ENCODE assay signal across 18 cellular contexts in genomic region chr1:223430221-223430620, GRCh38. TPM values are rescaled to one million over a fixed set of nuclear protein-coding genes. Genes with fewer than 3 reads are reported as not detected.
"Had no signal": no experiment of that assay in that cellular context is flagged by ENCODE, and none has a peak within 500 bp of the region (broad histone marks: within the 10 kb centered on the region; RNA-seq: fewer than 3 reads in every experiment).

No MANE protein-coding gene starts in this region.

- H3K4me1 ChIP-seq: right lobe of liver had no signal

- DNase-seq: activated CD4-positive, alpha-beta T cell treated with anti-CD3 and anti-CD28 coated beads, Interleukin-2, amount 10 ng/mL, durations not matched to agents 24 days and 14 days; activated CD4-positive, CD25-positive, alpha-beta regulatory T cell; activated CD8-positive, alpha-beta memory T cell treated with anti-CD3 and anti-CD28 coated beads, Interleukin-2, amount 50 U/mL, for 48 hours; activated gamma-delta T cell; activated T-cell treated with anti-CD3 and anti-CD28 coated beads, Interleukin-2, amount 50 U/mL, for 72 hours; dermis blood vessel endothelial cell; kidney; mesendoderm; right lobe of liver; stimulated activated naive CD8-positive, alpha-beta T cell treated with anti-CD3 and anti-CD28 coated beads, Interleukin-15, amount 100 ng/mL, for 72 hours; T-helper 2 cell had no signal

- FAIRE-seq: kidney, urothelium cell line had no signal

- H3K27ac ChIP-seq: right lobe of liver had no signal

- H3K27me3 ChIP-seq: right lobe of liver had no signal

- ATAC-seq: activated naive CD4-positive, alpha-beta T cell treated with anti-CD3 and anti-CD28 coated beads, Interleukin-2, amount 50 U/mL, for 72 hours; activated T-cell treated with anti-CD3 and anti-CD28 coated beads, Interleukin-2, amount 50 U/mL, for 72 hours; natural killer cell treated with Interleukin-12 subunit alpha and Interleukin-12 subunit beta and Interleukin-15 and Interleukin-18, amount 100 ng/mL, for 72 hours; right lobe of liver; stimulated activated naive CD8-positive, alpha-beta T cell treated with anti-CD3 and anti-CD28 coated beads, Interleukin-15, amount 100 ng/mL, for 72 hours had no signal

- H3K9me3 ChIP-seq: right lobe of liver had no signal

- H3K4me3 ChIP-seq: right lobe of liver had no signal

- H3K36me3 ChIP-seq: right lobe of liver had no signal

RNA-seq across cellular contexts. Expression of gene CCDC185, which starts 37.0 kb away (rescaled TPM):
- total RNA-seq: activated CD4-positive, alpha-beta T cell treated with anti-CD3 and anti-CD28 coated beads, Interleukin-2, amount 10 ng/mL, durations not matched to agents 24 days and 14 days; activated naive CD4-positive, alpha-beta T cell treated with anti-CD3 and anti-CD28 coated beads, Interleukin-2, amount 50 U/mL, for 72 hours; activated T-cell treated with anti-CD3 and anti-CD28 coated beads, Interleukin-2, amount 50 U/mL, for 72 hours; epithelial cell of proximal tubule; liver; natural killer cell treated with Interleukin-12 subunit alpha and Interleukin-12 subunit beta and Interleukin-15 and Interleukin-18, amount 100 ng/mL, for 72 hours; posterior vena cava; right lobe of liver had no signal
- polyA plus RNA-seq: liver, thymus had no signal
